ENCODE assay signal across 27 cellular contexts in the genomic region with DNA sequence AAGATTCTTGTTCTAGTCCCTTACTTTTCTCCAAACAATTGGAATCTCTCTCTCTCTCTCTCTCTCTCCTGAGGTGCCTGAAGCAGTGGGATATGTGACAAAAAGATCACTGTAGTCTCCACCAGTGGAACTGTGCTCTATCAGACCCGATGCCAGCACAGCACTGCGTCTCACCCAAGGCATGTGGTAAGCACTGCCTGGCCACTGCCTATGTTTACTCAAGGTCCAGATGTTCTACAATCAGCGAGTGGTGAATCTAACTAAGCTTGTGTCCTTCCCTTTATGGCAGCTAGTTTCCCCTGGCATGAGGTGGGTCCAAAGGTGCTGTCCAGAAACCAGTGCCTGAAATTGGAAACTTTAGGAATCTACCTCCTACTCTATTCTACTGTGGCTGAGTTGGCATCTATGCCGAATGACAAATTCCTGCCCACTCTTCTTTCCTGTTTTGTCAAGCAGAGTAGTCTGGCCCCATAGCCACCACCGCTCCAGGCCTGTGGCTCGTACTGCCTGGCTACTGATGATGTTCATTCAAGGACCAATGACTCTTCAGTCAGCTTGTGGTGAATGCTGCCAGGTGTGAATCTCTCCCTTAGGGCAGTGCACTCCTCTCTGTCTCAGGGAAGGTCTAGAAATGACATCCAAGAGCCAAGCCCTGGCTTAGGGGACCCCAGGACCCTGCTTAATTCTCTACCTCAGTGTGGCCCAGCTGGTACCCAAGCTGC.
"Had no signal": no experiment of that assay in that cellular context is flagged by ENCODE, and none has a peak within 500 bp of the region (broad histone marks: within the 10 kb centered on the region; RNA-seq: fewer than 3 reads in every experiment).

No MANE protein-coding gene starts in this region.

- DNase-seq: naive thymus-derived CD8-positive, alpha-beta T cell; nephron progenitor cell; nucleus accumbens; pancreas; psoas muscle; right cardiac atrium; spleen; stimulated activated CD4-positive, alpha-beta T cell treated with anti-CD3 and anti-CD28 coated beads, Interleukin-12 subunit alpha, Interleukin-12 subunit beta, amount 100 ng/mL, for 4 hours; stimulated activated CD4-positive, alpha-beta T cell treated with anti-CD3 and anti-CD28 coated beads, Interleukin-1b, Interleukin-23, amount 100 ng/mL, for 48 hours; stimulated activated CD4-positive, alpha-beta T cell treated with anti-CD3 and anti-CD28 coated beads, Interleukin-4, amount 100 ng/mL, for 1 hour; stimulated activated CD4-positive, alpha-beta T cell treated with anti-CD3 and anti-CD28 coated beads, Interleukin-4, amount 100 ng/mL, for 4 hours; stimulated activated CD8-positive, alpha-beta memory T cell treated with anti-CD3 and anti-CD28 coated beads, Interleukin-4, amount 100 ng/mL, for 48 hours; stimulated activated naive CD4-positive, alpha-beta T cell; stomach; thyroid gland; trophoblast cell; upper lobe of left lung had no signal

- H3K4me1 ChIP-seq: pancreas, psoas muscle, spleen, stomach, thyroid gland, tibial nerve, upper lobe of left lung, vagina had no signal

- H3K36me3 ChIP-seq: neutrophil, pancreas, spleen, stomach, thoracic aorta, thyroid gland, tibial nerve, upper lobe of left lung, vagina had no signal

- H3K27ac ChIP-seq: neutrophil, pancreas, psoas muscle, skin epidermis, spleen, stomach, thoracic aorta, thyroid gland, tibial nerve, upper lobe of left lung, vagina had no signal

- H3K27me3 ChIP-seq: neutrophil, pancreas, spleen, stomach, thyroid gland, tibial nerve, upper lobe of left lung, vagina had no signal

- ATAC-seq: naive thymus-derived CD8-positive, alpha-beta T cell; natural killer cell treated with Interleukin-12 subunit alpha and Interleukin-12 subunit beta and Interleukin-15 and Interleukin-18, amount 100 ng/mL, for 72 hours; pancreas; psoas muscle; right cardiac atrium; sciatic nerve; stimulated activated memory B cell treated with anti-CD40 and anti-IgM and Interleukin-4, amounts not matched to agents 10 μg/mL and 1 μg/mL and 100 μg/mL, for 72 hours had no signal

- H3K4me2 ChIP-seq: smooth muscle cell had no signal

- FAIRE-seq: pancreas, urothelium cell line had no signal

- H3K9me3 ChIP-seq: neutrophil, pancreas, psoas muscle, thoracic aorta, thyroid gland, tibial nerve, upper lobe of left lung, vagina had no signal

- H3K4me3 ChIP-seq: pancreas, psoas muscle, skin epidermis, smooth muscle cell, spleen, stomach, thoracic aorta, thyroid gland, tibial nerve, upper lobe of left lung, vagina had no signal
